9 cellular contexts compared by ENCODE assay signal in genomic region chr1:53572061-53572801, GRCh38.
DNase-seq lines count a peak whose midpoint lies in the region; ATAC-seq, FAIRE-seq and TF ChIP-seq lines count a peak whose summit lies in the region.
"Had no signal": no experiment of that assay in that cellular context is flagged by ENCODE, and none has a peak within 500 bp of the region (broad histone marks: within the 10 kb centered on the region; RNA-seq: fewer than 3 reads in every experiment).

No MANE protein-coding gene starts in this region.

- H3K27ac Mint-ChIP-seq in activated T-cell treated with anti-CD3 and anti-CD28 coated beads, Interleukin-2, amount 50 U/mL, for 72 hours: no peak overlapping the region

- H3K4me3 Mint-ChIP-seq in activated T-cell treated with anti-CD3 and anti-CD28 coated beads, Interleukin-2, amount 50 U/mL, for 72 hours: no peak overlapping the region

- no peak overlapping the region for H3K4me3 ChIP-seq in K562
- H3K4me3 ChIP-seq: HAP-1 had no signal

- POLR2A ChIA-PET in K562 (lab: Yijun Ruan, JAX): interaction anchor here (0.6 to 1.9 kb wide), 3 partner anchors 11 to 27 kb away, joined by 3 to 8 read pairs (median 4); no protein-coding TSS in a partner anchor

- no peaks in the 10 kb centered on the region for H3K4me1 ChIP-seq in K562 (replicated peaks in 1 of 2; ENCODE audit: control insufficient read depth in 2 of 2, insufficient read depth in 2 of 2, low read length in 2 of 2)
- H3K4me1 ChIP-seq: HAP-1 had no signal

- no TSS peak for BruUV-seq in K562 (replicated peaks; lab: Mats Ljungman, UMichigan)

- no peaks in the 10 kb centered on the region for H3K36me3 Mint-ChIP-seq in activated T-cell treated with anti-CD3 and anti-CD28 coated beads, Interleukin-2, amount 50 U/mL, for 72 hours (ENCODE audit: insufficient read depth in 2 of 2)

- no peaks in the 10 kb centered on the region for H3K79me2 ChIP-seq in K562 (ENCODE audit: control insufficient read depth, insufficient read depth, low read length)

- intact Hi-C loops in K562 (cut with micrococcal nuclease): no loop called here

- TF ChIP-seq POLR2A in K562 (conservative IDR thresholded peaks at IDR 0.05): no peak

- H3K9me3 Mint-ChIP-seq in activated T-cell treated with anti-CD3 and anti-CD28 coated beads, Interleukin-2, amount 50 U/mL, for 72 hours: peaks cover 0 to under 1% of the 10 kb centered on the region in 2 donors

- CTCF ChIA-PET in K562 (lab: Yijun Ruan, JAX; ENCODE audit: low intra/inter-chr PET ratio): no interaction called here

- no peak overlapping the region for H2AFZ ChIP-seq in K562 (ENCODE audit: low read depth, low read length)

- no peaks in the 10 kb centered on the region for H3K4me1 Mint-ChIP-seq in activated T-cell treated with anti-CD3 and anti-CD28 coated beads, Interleukin-2, amount 50 U/mL, for 72 hours (ENCODE audit: low read depth)

- WGBS in K562 (ENCODE audit: insufficient coverage, low coverage, missing lambda C conversion rate): 0% methylated on average over 4 of the region's 4 CpGs

- FAIRE-seq in K562 (lab: Jason Lieb, UNC): no peak

- DNase-seq in DMS 273 treated with DMSO at 0.1 percent for 48 hours (lab: John Stamatoyannopoulos, UW) (peak; percentile 12), NCI-H1105 treated with DMSO at 0.1 percent for 48 hours (lab: John Stamatoyannopoulos, UW) (peak; percentile 66), K562 (ENCODE audit: extremely low read depth in 1 of 4, low spot score in 3 of 4) (no peak), medulla oblongata (ENCODE audit: extremely low spot score) (peak; percentile 29), SKM-1 treated with dmso at 0.1 percent for 144 hours (lab: John Stamatoyannopoulos, UW; ENCODE audit: unreplicated experiment) (no peak)
- no peak for DNase-seq in activated CD4-positive, alpha-beta T cell treated with anti-CD3 and anti-CD28 coated beads for 4 hours
- DNase-seq in activated T-cell treated with anti-CD3 and anti-CD28 coated beads, Interleukin-2, amount 50 U/mL, for 72 hours: no peak

- no peak for TF ChIP-seq EP300 in K562 (IDR thresholded peaks at IDR 0.05; ENCODE audit: low read length)

- H3K27me3 Mint-ChIP-seq in activated T-cell treated with anti-CD3 and anti-CD28 coated beads, Interleukin-2, amount 50 U/mL, for 72 hours (ENCODE audit: low read depth): peaks cover under 1% of the 10 kb centered on the region

- TF ChIP-seq RAD21 in K562 (CRISPR knock-in tag; conservative IDR thresholded peaks at IDR 0.05 in 1 of 2, IDR thresholded peaks at IDR 0.05 in 1 of 2): no peak

- H3K27me3 ChIP-seq in K562 (ENCODE audit: control insufficient read depth in 2 of 2, insufficient read depth in 2 of 2, low read length in 2 of 2): peaks cover 9 to 46% of the 10 kb centered on the region in 2 experiments; a peak in 4 of 5 replicates

- no peak for TF ChIP-seq CTCF in K562 (IDR thresholded peaks at IDR 0.05 in 2 of 3, conservative IDR thresholded peaks at IDR 0.05 in 1 of 3; ENCODE audit: insufficient read depth in 2 of 3, low read depth in 1 of 3, low read length in 3 of 3)

- no peak overlapping the region for H3K9ac ChIP-seq in K562 (ENCODE audit: insufficient read depth in 1 of 2, low read depth in 2 of 2, low read length in 2 of 2)

- H3K4me2 ChIP-seq in K562 (ENCODE audit: insufficient read depth, low read length): no peak overlapping the region

- in situ Hi-C loops in K562 (cut with MboI): no loop called here

- H3K36me3 ChIP-seq in K562 (ENCODE audit: control insufficient read depth, insufficient read depth, low read length): no peaks in the 10 kb centered on the region
- H3K36me3 ChIP-seq: HAP-1 had no signal

- H3K9me1 ChIP-seq in K562 (ENCODE audit: control insufficient read depth, insufficient read depth, low read length): no peaks in the 10 kb centered on the region

- H3K27ac ChIP-seq in K562 (ENCODE audit: extremely low read depth, low read depth, low read length): no peak overlapping the region

- H4K20me1 ChIP-seq in K562 (replicated peaks; ENCODE audit: control insufficient read depth, insufficient read depth, low read length): no peaks in the 10 kb centered on the region; the same call in 1 of the 2 replicates

- H3K9me3 ChIP-seq in K562 (replicated peaks; ENCODE audit: control insufficient read depth, insufficient read depth, low read depth, low read length): no peaks in the 10 kb centered on the region
- H3K9me3 ChIP-seq: HAP-1 had no signal

- ATAC-seq in K562 (no peak), HG02938 (IDR thresholded peaks at IDR 0.05; ENCODE audit: unreplicated experiment) (no peak)
- no peak for ATAC-seq in activated T-cell treated with anti-CD3 and anti-CD28 coated beads, Interleukin-2, amount 50 U/mL, for 72 hours (replicated peaks in 1 of 2)

TF ChIP-seq in K562, 482 proteins besides CTCF, POLR2A, EP300 and RAD21:
- no peak for TF ChIP-seq RBM25 (IDR thresholded peaks at IDR 0.05; ENCODE audit: low read depth, low read length, severe bottlenecking)
- peak; percentile 80 for TF ChIP-seq NFIC (IDR thresholded peaks at IDR 0.05)
- no peak for TF ChIP-seq ZNF586 (CRISPR knock-in tag; conservative IDR thresholded peaks at IDR 0.05)
- no peak for TF ChIP-seq NCOA6 (IDR thresholded peaks at IDR 0.05)
- no peak for TF ChIP-seq MAFK (IDR thresholded peaks at IDR 0.05; ENCODE audit: low read length)
- TF ChIP-seq SUPT5H (IDR thresholded peaks at IDR 0.05): no peak

Comparison
In these comparisons a context has a peak if more than half of its experiments do, and no peak if none do; other contexts are left out.
1. DNase-seq: peak in DMS 273 treated with DMSO at 0.1 percent for 48 hours (single experiment), NCI-H1105 treated with DMSO at 0.1 percent for 48 hours (single experiment) and medulla oblongata (single experiment); none in K562 (0 of 4), SKM-1 treated with dmso at 0.1 percent for 144 hours (single experiment), activated CD4-positive, alpha-beta T cell treated with anti-CD3 and anti-CD28 coated beads for 4 hours (0 of 2) and activated T-cell treated with anti-CD3 and anti-CD28 coated beads, Interleukin-2, amount 50 U/mL, for 72 hours (0 of 2).